In genomic region chr2:172823451-172823850, GRCh38 we compare ENCODE assay signal across 1 cellular context.
TF ChIP-seq lines count a peak whose summit lies in the region.

No MANE protein-coding gene starts in this region.

TF ChIP-seq in endothelial cell of umbilical vein, 7 proteins besides CTCF, POLR2A, EP300 and RAD21:
- TF ChIP-seq MAX (IDR thresholded peaks at IDR 0.05; ENCODE audit: insufficient read depth, insufficient read length) (no peak), EZH2 (IDR thresholded peaks at IDR 0.05; ENCODE audit: borderline replicate concordance, low read depth, low read length, severe bottlenecking) (no peak), GATA2 (IDR thresholded peaks at IDR 0.05; ENCODE audit: insufficient read depth, insufficient read length, low read depth, low read length) (no peak), MYC (IDR thresholded peaks at IDR 0.05; ENCODE audit: low read depth, low read length) (no peak), POLR2AphosphoS5 (IDR thresholded peaks at IDR 0.05; ENCODE audit: insufficient read depth, low read depth, low read length) (no peak), FOS (IDR thresholded peaks at IDR 0.05; ENCODE audit: borderline replicate concordance, insufficient read depth, low read length) (no peak), JUN (IDR thresholded peaks at IDR 0.05; ENCODE audit: borderline replicate concordance, insufficient read depth, insufficient read length, low read depth) (no peak)
TF ChIP-seq in endothelial cell of umbilical vein: peak in this region for 0.
